In genomic region chr2:217090024-217090473, GRCh38 we compare ENCODE assay signal across 9 cellular contexts.
DNase-seq lines count a peak whose midpoint lies in the region; ATAC-seq and TF ChIP-seq lines count a peak whose summit lies in the region.
"Had no signal": no experiment of that assay in that cellular context is flagged by ENCODE, and none has a peak within 500 bp of the region (broad histone marks: within the 10 kb centered on the region; RNA-seq: fewer than 3 reads in every experiment).

No MANE protein-coding gene starts in this region.

- in situ Hi-C loops in GM13976 (cut with MboI; ENCODE audit: low sequenced_read_pairs, unreplicated experiment) = no loop called here

- no peaks in the 10 kb centered on the region for H3K27me3 ChIP-seq in duodenal mucosa (ENCODE audit: control insufficient read depth in 1 of 2, insufficient read depth in 2 of 2, low read length in 2 of 2)
- H3K27me3 ChIP-seq: heart right ventricle had no signal

- DNase-seq in GM13976 (ENCODE audit: low spot score) = peak; percentile 65
- DNase-seq in stimulated activated naive CD4-positive, alpha-beta T cell treated with Interleukin-2 at 50 U/mL for 16 hours (lab: John Stamatoyannopoulos, UW) = no peak
- no peak for DNase-seq in superior temporal gyrus (ENCODE audit: extremely low spot score)
- no peak for DNase-seq in posterior vena cava (ENCODE audit: low spot score)
- no peak for DNase-seq in SW480 (ENCODE audit: low spot score)
- DNase-seq: heart right ventricle had no signal

- H3K27ac ChIP-seq in duodenal mucosa (ENCODE audit: low read depth, low read length) = no peak overlapping the region

- H3K36me3 ChIP-seq in duodenal mucosa (ENCODE audit: control insufficient read depth in 1 of 2, insufficient read depth in 2 of 2, low read length in 2 of 2) = no peaks in the 10 kb centered on the region
- H3K36me3 ChIP-seq: heart right ventricle had no signal

- ATAC-seq in GM21526 (IDR thresholded peaks at IDR 0.05; ENCODE audit: low FRiP score, unreplicated experiment) = peak; percentile 89

- H3K36me3 Mint-ChIP-seq in IgD-negative memory B cell = no peaks in the 10 kb centered on the region

- peaks cover 0 to 5% of the 10 kb centered on the region in 2 donors for H3K4me1 ChIP-seq in duodenal mucosa (ENCODE audit: control insufficient read depth in 1 of 2, insufficient read depth in 2 of 2, low read length in 2 of 2)

- H3K9me3 ChIP-seq in duodenal mucosa (ENCODE audit: control insufficient read depth in 1 of 2, low read length in 2 of 2) = no peaks in the 10 kb centered on the region
- H3K9me3 ChIP-seq: heart right ventricle had no signal

- intact Hi-C loops in posterior vena cava (cut with DNase I) = no loop called here

- peak overlapping the region in 3 of 4 donors; percentile 12 to 87 (median 74) for H3K4me3 Mint-ChIP-seq in IgD-negative memory B cell

- H3K9me3 Mint-ChIP-seq in IgD-negative memory B cell = no peaks in the 10 kb centered on the region

- H3K4me1 Mint-ChIP-seq in IgD-negative memory B cell = peaks cover 0 to 12% (median 11%) of the 10 kb centered on the region in 3 donors

- TF ChIP-seq CTCF in GM13976 (IDR thresholded peaks at IDR 0.05; ENCODE audit: borderline replicate concordance, control extremely low read depth, extremely low read depth, insufficient read depth, missing control alignments) = no peak

- H3K9ac ChIP-seq in duodenal mucosa (ENCODE audit: low read depth in 1 of 2, low read length in 2 of 2) = no peak overlapping the region

- peak overlapping the region; percentile 2 to 18 for H3K4me3 ChIP-seq in duodenal mucosa (ENCODE audit: low read depth in 1 of 2, low read length in 2 of 2)

- H3K27me3 Mint-ChIP-seq in IgD-negative memory B cell = peaks cover 5% of the 10 kb centered on the region

- no peak overlapping the region for H3K27ac Mint-ChIP-seq in IgD-negative memory B cell
